In genomic region chr10:51342381-51342780, GRCh38 we compare ENCODE assay signal across 21 cellular contexts.
"Had no signal": no experiment of that assay in that cellular context is flagged by ENCODE, and none has a peak within 500 bp of the region (broad histone marks: within the 10 kb centered on the region; RNA-seq: fewer than 3 reads in every experiment).

No MANE protein-coding gene starts in this region.

- H3K4me1 ChIP-seq: body of pancreas, upper lobe of left lung had no signal

- DNase-seq: activated CD4-positive, alpha-beta memory T cell treated with anti-CD3 and anti-CD28 coated beads for 36 hours; activated CD4-positive, alpha-beta T cell treated with anti-CD3 and anti-CD28 coated beads for 48 hours; activated naive CD4-positive, alpha-beta T cell treated with anti-CD3 and anti-CD28 coated beads, Interleukin-2, amount 50 U/mL, for 16 hours; activated naive CD8-positive, alpha-beta T cell treated with anti-CD3 and anti-CD28 coated beads, Interleukin-2, amount 50 U/mL, for 24 hours; activated T-cell treated with anti-CD3 and anti-CD28 coated beads, Interleukin-2, amount 50 U/mL, for 48 hours; body of pancreas; effector memory CD4-positive, alpha-beta T cell; head of caudate nucleus; islet precursor cell; left cardiac atrium; midbrain; spleen; stimulated activated CD4-positive, alpha-beta T cell treated with anti-CD3 and anti-CD28 coated beads, Interleukin-4, amount 100 ng/mL, for 1 hour; stimulated activated naive CD4-positive, alpha-beta T cell treated with Interleukin-2 at 50 U/mL for 16 hours; T1000; upper lobe of left lung had no signal

- H3K27me3 ChIP-seq: body of pancreas, gastroesophageal sphincter, neutrophil, spleen, upper lobe of left lung had no signal

- H3K4me3 ChIP-seq: body of pancreas, gastroesophageal sphincter, spleen, thoracic aorta, upper lobe of left lung had no signal

- H3K9me3 ChIP-seq: body of pancreas, gastroesophageal sphincter, neutrophil, spleen, thoracic aorta, upper lobe of left lung had no signal

- H3K27ac ChIP-seq: body of pancreas, gastroesophageal sphincter, neutrophil, upper lobe of left lung had no signal

- ATAC-seq: activated naive CD8-positive, alpha-beta T cell treated with anti-CD3 and anti-CD28 coated beads, Interleukin-2, amount 50 U/mL, for 24 hours; body of pancreas; esophagus mucosa; gastroesophageal sphincter; left cardiac atrium; sciatic nerve had no signal

- H3K36me3 ChIP-seq: gastroesophageal sphincter, neutrophil, spleen, thoracic aorta, upper lobe of left lung had no signal
